In the genomic region with DNA sequence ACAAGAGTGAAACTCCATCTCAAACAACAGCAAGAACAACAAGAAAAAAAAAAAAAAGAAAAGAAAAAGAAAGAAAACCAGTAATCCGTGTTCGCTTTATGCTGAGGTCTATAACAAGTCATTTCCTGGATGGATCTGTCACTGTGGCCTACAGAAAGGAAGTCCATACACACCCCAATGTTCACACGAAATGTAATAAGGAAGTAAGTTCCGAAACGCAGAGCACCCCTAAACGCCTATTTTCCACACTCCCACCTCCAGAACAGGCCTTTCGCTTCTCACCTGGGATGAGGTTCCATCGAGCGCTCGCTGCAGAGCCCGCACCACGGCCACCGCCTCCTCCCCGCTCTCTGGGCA, we compare ENCODE assay signal across 6 cellular contexts. TPM values are rescaled to one million over a fixed set of nuclear protein-coding genes. Genes with fewer than 3 reads are reported as not detected.
DNase-seq lines count a peak whose midpoint lies in the region; TF ChIP-seq lines count a peak whose summit lies in the region.

No MANE protein-coding gene starts in this region.

- DNase-seq in activated naive CD4-positive, alpha-beta T cell treated with Interleukin-2 at 50 U/mL for 16 hours = no peak
- no peak for DNase-seq in activated CD4-positive, alpha-beta memory T cell treated with anti-CD3 and anti-CD28 coated beads, Interleukin-2, amount 10 ng/mL, durations not matched to agents 7 days and 5 days
- DNase-seq in lower leg skin (ENCODE audit: low spot score in 2 of 2) (no peak), NCI-H1930 (lab: John Stamatoyannopoulos, UW) (no peak)
- no peak for DNase-seq in stimulated activated CD8-positive, alpha-beta memory T cell treated with anti-CD3 and anti-CD28 coated beads, Interleukin-4, amount 100 ng/mL, for 48 hours

- H3K36me3 Mint-ChIP-seq in activated naive CD4-positive, alpha-beta T cell treated with anti-CD3 and anti-CD28 coated beads, Interleukin-2, amount 50 U/mL, for 24 hours = peaks cover 13% of the 10 kb centered on the region
- H3K36me3 Mint-ChIP-seq in activated CD4-positive, alpha-beta memory T cell treated with anti-CD3 and anti-CD28 coated beads, Interleukin-2, amount 10 ng/mL, durations not matched to agents 7 days and 5 days (ENCODE audit: low read depth) = peaks cover 56% of the 10 kb centered on the region

- intact Hi-C loops in lower leg skin (cut with DNase I; ENCODE audit: low total_unique reads) = no loop called here

- no peak for TF ChIP-seq CTCF in lower leg skin (IDR thresholded peaks at IDR 0.05)

- peak overlapping the region; percentile 98 for H3K4me3 ChIP-seq in lower leg skin (ENCODE audit: low read depth, poor library complexity, severe bottlenecking)

- POLR2A ChIA-PET in activated CD4-positive, alpha-beta memory T cell treated with anti-CD3 and anti-CD28 coated beads, Interleukin-2, amount 10 ng/mL, durations not matched to agents 7 days and 5 days (lab: Charles Lee) = interaction anchor here (0.7 to 4.1 kb wide), 26 partner anchors 9 to 1586 kb away, joined by 3 to 79 read pairs (median 6); a partner anchor contains a TSS

- CTCF ChIA-PET in activated CD4-positive, alpha-beta memory T cell treated with anti-CD3 and anti-CD28 coated beads, Interleukin-2, amount 10 ng/mL, durations not matched to agents 7 days and 5 days (lab: Charles Lee) = interaction anchor here (1.0 to 1.3 kb wide), 2 partner anchors 26 to 58 kb away, joined by 4 to 5 read pairs; no protein-coding TSS in a partner anchor

- 1 to 2% methylated on average over 13 to 14 of the region's 14 CpGs for WGBS in lower leg skin, 2 donors

- H3K27ac Mint-ChIP-seq in activated naive CD4-positive, alpha-beta T cell treated with anti-CD3 and anti-CD28 coated beads, Interleukin-2, amount 50 U/mL, for 24 hours = peak overlapping the region; percentile 99
- peak overlapping the region; percentile 98 for H3K27ac Mint-ChIP-seq in activated CD4-positive, alpha-beta memory T cell treated with anti-CD3 and anti-CD28 coated beads, Interleukin-2, amount 10 ng/mL, durations not matched to agents 7 days and 5 days

- peaks cover 26% of the 10 kb centered on the region for H3K4me1 Mint-ChIP-seq in activated naive CD4-positive, alpha-beta T cell treated with anti-CD3 and anti-CD28 coated beads, Interleukin-2, amount 50 U/mL, for 24 hours
- H3K4me1 Mint-ChIP-seq in activated CD4-positive, alpha-beta memory T cell treated with anti-CD3 and anti-CD28 coated beads, Interleukin-2, amount 10 ng/mL, durations not matched to agents 7 days and 5 days = peaks cover 26% of the 10 kb centered on the region

- peak overlapping the region; percentile 99 for H3K4me3 Mint-ChIP-seq in activated naive CD4-positive, alpha-beta T cell treated with anti-CD3 and anti-CD28 coated beads, Interleukin-2, amount 50 U/mL, for 24 hours
- H3K4me3 Mint-ChIP-seq in activated CD4-positive, alpha-beta memory T cell treated with anti-CD3 and anti-CD28 coated beads, Interleukin-2, amount 10 ng/mL, durations not matched to agents 7 days and 5 days = peak overlapping the region; percentile 92

- H3K9me3 Mint-ChIP-seq in activated naive CD4-positive, alpha-beta T cell treated with anti-CD3 and anti-CD28 coated beads, Interleukin-2, amount 50 U/mL, for 24 hours = no peaks in the 10 kb centered on the region
- H3K9me3 Mint-ChIP-seq in activated CD4-positive, alpha-beta memory T cell treated with anti-CD3 and anti-CD28 coated beads, Interleukin-2, amount 10 ng/mL, durations not matched to agents 7 days and 5 days = peaks cover 8% of the 10 kb centered on the region

- no peak for TF ChIP-seq POLR2A in lower leg skin (IDR thresholded peaks at IDR 0.05)

- no peaks in the 10 kb centered on the region for H3K27me3 Mint-ChIP-seq in activated naive CD4-positive, alpha-beta T cell treated with anti-CD3 and anti-CD28 coated beads, Interleukin-2, amount 50 U/mL, for 24 hours
- no peaks in the 10 kb centered on the region for H3K27me3 Mint-ChIP-seq in activated CD4-positive, alpha-beta memory T cell treated with anti-CD3 and anti-CD28 coated beads, Interleukin-2, amount 10 ng/mL, durations not matched to agents 7 days and 5 days

RNA-seq across cellular contexts. Expression of a gene that starts 0.7 kb away (rescaled TPM):
- total RNA-seq in activated CD4-positive, alpha-beta memory T cell treated with anti-CD3 and anti-CD28 coated beads, Interleukin-2, amount 10 ng/mL, durations not matched to agents 7 days and 5 days = 10 to 100 TPM; 64.4 to 65.3 TPM
- 10 to 100 TPM; 26.2 to 55.0 (median 40.5) TPM for total RNA-seq in lower leg skin

RNA-seq across cellular contexts. Expression of a gene that starts 5.1 kb away (rescaled TPM):
- total RNA-seq in activated CD4-positive, alpha-beta memory T cell treated with anti-CD3 and anti-CD28 coated beads, Interleukin-2, amount 10 ng/mL, durations not matched to agents 7 days and 5 days = 10 to 100 TPM; 12.0 to 12.2 TPM
- total RNA-seq in lower leg skin = 1 to 10 TPM; 3.9 to 6.7 (median 5.7) TPM

RNA-seq across cellular contexts. Expression of a gene that starts 26.6 kb away (rescaled TPM):
- 10 to 100 TPM; 19.4 to 21.8 TPM for total RNA-seq in activated CD4-positive, alpha-beta memory T cell treated with anti-CD3 and anti-CD28 coated beads, Interleukin-2, amount 10 ng/mL, durations not matched to agents 7 days and 5 days
- 1 to 10 TPM; 1.9 to 5.3 (median 3.3) TPM for total RNA-seq in lower leg skin

RNA-seq across cellular contexts. Expression of a gene that starts 33.4 kb away (rescaled TPM):
- 100 to 1,000 TPM; 354 to 390 TPM for total RNA-seq in activated CD4-positive, alpha-beta memory T cell treated with anti-CD3 and anti-CD28 coated beads, Interleukin-2, amount 10 ng/mL, durations not matched to agents 7 days and 5 days
- total RNA-seq in lower leg skin = 100 to 1,000 TPM; 332 to 806 (median 519) TPM

RNA-seq across cellular contexts. Expression of a gene that starts 52.6 kb away (rescaled TPM):
- 1 to 10 TPM; 5.0 to 5.1 TPM for total RNA-seq in activated CD4-positive, alpha-beta memory T cell treated with anti-CD3 and anti-CD28 coated beads, Interleukin-2, amount 10 ng/mL, durations not matched to agents 7 days and 5 days
- total RNA-seq in lower leg skin = 1 to 10 TPM; 4.3 to 8.8 (median 6.5) TPM
